In genomic region chr19:10735741-10736140, GRCh38 we compare ENCODE assay signal across 17 cellular contexts.
"Had no signal": no experiment of that assay in that cellular context is flagged by ENCODE, and none has a peak within 500 bp of the region (broad histone marks: within the 10 kb centered on the region; RNA-seq: fewer than 3 reads in every experiment).

No MANE protein-coding gene starts in this region.

- ATAC-seq: activated CD8-positive, alpha-beta T cell treated with anti-CD3 and anti-CD28 coated beads, Interleukin-2, amount 10 ng/mL, durations not matched to agents 7 days and 5 days; esophagus mucosa; left lung had no signal

- H3K27ac Mint-ChIP-seq: activated B cell treated with CpG ODN at 0.5 μM for 24 hours; activated CD8-positive, alpha-beta T cell treated with anti-CD3 and anti-CD28 coated beads, Interleukin-2, amount 10 ng/mL, durations not matched to agents 7 days and 5 days; activated naive CD8-positive, alpha-beta T cell treated with anti-CD3 and anti-CD28 coated beads for 36 hours; T-helper 1 cell treated with Interleukin-12 subunit alpha and Interleukin-12 subunit beta and Interleukin-4 antibody, amounts not matched to agents 30 μg/mL and 1 μg/mL, for 36 hours had no signal

- DNase-seq: activated B cell treated with CpG ODN at 0.5 μM for 24 hours; activated CD4-positive, alpha-beta T cell treated with anti-CD3 and anti-CD28 coated beads for 48 hours; activated CD8-positive, alpha-beta memory T cell treated with anti-CD3 and anti-CD28 coated beads, Interleukin-2, amount 50 U/mL, for 4 hours; activated CD8-positive, alpha-beta T cell treated with anti-CD3 and anti-CD28 coated beads, Interleukin-2, amount 10 ng/mL, durations not matched to agents 7 days and 5 days; activated naive CD8-positive, alpha-beta T cell treated with anti-CD3 and anti-CD28 coated beads for 36 hours; activated T-cell treated with anti-CD3 and anti-CD28 coated beads, Interleukin-2, amount 50 U/mL, for 48 hours; anterior cingulate cortex; islet precursor cell; left lung; mesenchymal stem cell; ovary; sigmoid colon; spleen; stimulated activated CD4-positive, alpha-beta T cell treated with anti-CD3 and anti-CD28 coated beads, Interleukin-1b, Interleukin-23, amount 100 ng/mL, for 48 hours had no signal

- H3K4me3 Mint-ChIP-seq: activated B cell treated with CpG ODN at 0.5 μM for 24 hours; activated CD8-positive, alpha-beta T cell treated with anti-CD3 and anti-CD28 coated beads, Interleukin-2, amount 10 ng/mL, durations not matched to agents 7 days and 5 days; activated naive CD8-positive, alpha-beta T cell treated with anti-CD3 and anti-CD28 coated beads for 36 hours; neural crest cell; T-helper 1 cell treated with Interleukin-12 subunit alpha and Interleukin-12 subunit beta and Interleukin-4 antibody, amounts not matched to agents 30 μg/mL and 1 μg/mL, for 36 hours had no signal

- H3K27ac ChIP-seq: ovary, sigmoid colon, spleen had no signal

- H3K9me3 ChIP-seq: left lung, ovary, sigmoid colon, spleen had no signal

- H3K27me3 Mint-ChIP-seq: activated B cell treated with CpG ODN at 0.5 μM for 24 hours; activated naive CD8-positive, alpha-beta T cell treated with anti-CD3 and anti-CD28 coated beads for 36 hours had no signal

- H3K27me3 ChIP-seq: left lung, ovary, sigmoid colon, spleen had no signal

- H3K36me3 ChIP-seq: left lung, ovary, sigmoid colon had no signal

- H3K9me3 Mint-ChIP-seq: activated B cell treated with CpG ODN at 0.5 μM for 24 hours had no signal

- H3K4me3 ChIP-seq: left lung, ovary, sigmoid colon, spleen had no signal
